10 cellular contexts compared by ENCODE assay signal in genomic region chr5:44332360-44332971, GRCh38. TPM values are rescaled to one million over a fixed set of nuclear protein-coding genes. Genes with fewer than 3 reads are reported as not detected.
DNase-seq lines count a peak whose midpoint lies in the region; ATAC-seq and TF ChIP-seq lines count a peak whose summit lies in the region.
"Had no signal": no experiment of that assay in that cellular context is flagged by ENCODE, and none has a peak within 500 bp of the region (broad histone marks: within the 10 kb centered on the region; RNA-seq: fewer than 3 reads in every experiment).

No MANE protein-coding gene starts in this region.

- no peaks in the 10 kb centered on the region for H3K9me3 ChIP-seq in SK-N-SH
- no peaks in the 10 kb centered on the region for H3K9me3 ChIP-seq in cardiac muscle cell (ENCODE audit: low read depth)

- DNase-seq in Caki2 (ENCODE audit: low read depth): peak; percentile 7
- DNase-seq in LHCN-M2 (ENCODE audit: low read depth): peak; percentile 45
- peak; percentile 8 for DNase-seq in SK-N-SH
- peak; percentile 67 to 71 for DNase-seq in cardiac muscle cell (ENCODE audit: low read depth in 1 of 2, low spot score in 1 of 2)
- DNase-seq in superior temporal gyrus (ENCODE audit: extremely low spot score): peak; percentile 62
- DNase-seq in NCI-H345 treated with DMSO at 0.1 percent for 48 hours (lab: John Stamatoyannopoulos, UW; ENCODE audit: unreplicated experiment): no peak
- no peak for DNase-seq in activated CD8-positive, alpha-beta memory T cell treated with anti-CD3 and anti-CD28 coated beads for 24 hours
- DNase-seq: naive B cell had no signal

- H3K27me3 ChIP-seq in SK-N-SH (ENCODE audit: insufficient read depth): no peaks in the 10 kb centered on the region
- no peaks in the 10 kb centered on the region for H3K27me3 ChIP-seq in cardiac muscle cell

- H3K4me3 ChIP-seq in SK-N-SH (ENCODE audit: low read depth in 2 of 2, low read length in 1 of 2) (no peak overlapping the region), cardiac muscle cell (no peak overlapping the region)

- H3K27ac ChIP-seq in SK-N-SH (ENCODE audit: low read depth in 2 of 2, low read length in 1 of 2) (no peak overlapping the region), cardiac muscle cell (no peak overlapping the region)

- 2% methylated on average over 3 of the region's 3 CpGs for WGBS in SK-N-SH (ENCODE audit: low lambda C conversion rate)

- ATAC-seq in GM21528 (IDR thresholded peaks at IDR 0.05; ENCODE audit: low FRiP score, unreplicated experiment): peak; percentile 67

- no peak for TF ChIP-seq EP300 in SK-N-SH (IDR thresholded peaks at IDR 0.05; ENCODE audit: borderline replicate concordance in 1 of 2, low read depth in 1 of 2, low read length in 1 of 2)

- H3K79me2 ChIP-seq in SK-N-SH (ENCODE audit: insufficient read depth): no peaks in the 10 kb centered on the region

- in situ Hi-C loops in Caki2 (cut with HindIII; ENCODE audit: low pct_unique_long_range_greater_than_20kb, low sequenced_read_pairs): no loop called here

- POLR2A ChIA-PET in SK-N-SH (lab: Yijun Ruan, JAX): no interaction called here

- TF ChIP-seq CTCF in SK-N-SH (IDR thresholded peaks at IDR 0.05) (peak; percentile 77), cardiac muscle cell (IDR thresholded peaks at IDR 0.05; ENCODE audit: low read depth, low read length) (peak; percentile 63)

- H3K4me1 ChIP-seq in SK-N-SH (ENCODE audit: control insufficient read depth in 1 of 2, insufficient read depth in 2 of 2, low read depth in 1 of 2, low read length in 1 of 2): no peaks in the 10 kb centered on the region
- H3K4me1 ChIP-seq in cardiac muscle cell (ENCODE audit: low read depth): peaks cover 26% of the 10 kb centered on the region

- CTCF ChIA-PET in SK-N-SH (lab: Yijun Ruan, JAX): interaction anchor here (0.6 to 3.2 kb wide), 32 partner anchors 8 to 702 kb away, joined by 3 to 15 read pairs (median 4); no protein-coding TSS in a partner anchor

- no peak overlapping the region for H2AFZ ChIP-seq in SK-N-SH (ENCODE audit: low read depth)

- no peaks in the 10 kb centered on the region for H4K20me1 ChIP-seq in SK-N-SH (ENCODE audit: insufficient read depth)

- H3K9me2 ChIP-seq in SK-N-SH: no peaks in the 10 kb centered on the region

- no peaks in the 10 kb centered on the region for H3F3A ChIP-seq in SK-N-SH (replicated peaks; ENCODE audit: insufficient read depth)

- TF ChIP-seq RAD21 in SK-N-SH (IDR thresholded peaks at IDR 0.05; ENCODE audit: low read length): peak; percentile 52

- no peak overlapping the region for H3K9ac ChIP-seq in SK-N-SH

- H3K4me2 ChIP-seq in SK-N-SH: no peak overlapping the region

- H3K36me3 ChIP-seq in SK-N-SH (replicated peaks in 1 of 2; ENCODE audit: control insufficient read depth in 1 of 2, insufficient read depth in 2 of 2, low read length in 1 of 2) (no peaks in the 10 kb centered on the region), cardiac muscle cell (no peaks in the 10 kb centered on the region)

TF ChIP-seq in SK-N-SH, 30 proteins besides CTCF, POLR2A, EP300 and RAD21:
- no peak for TF ChIP-seq RCOR1 (IDR thresholded peaks at IDR 0.05; ENCODE audit: low read length)
- TF ChIP-seq, protein P1, sequence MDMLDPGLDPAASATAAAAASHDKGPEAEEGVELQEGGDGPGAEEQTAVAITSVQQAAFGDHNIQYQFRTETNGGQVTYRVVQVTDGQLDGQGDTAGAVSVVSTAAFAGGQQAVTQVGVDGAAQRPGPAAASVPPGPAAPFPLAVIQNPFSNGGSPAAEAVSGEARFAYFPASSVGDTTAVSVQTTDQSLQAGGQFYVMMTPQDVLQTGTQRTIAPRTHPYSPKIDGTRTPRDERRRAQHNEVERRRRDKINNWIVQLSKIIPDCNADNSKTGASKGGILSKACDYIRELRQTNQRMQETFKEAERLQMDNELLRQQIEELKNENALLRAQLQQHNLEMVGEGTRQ (IDR thresholded peaks at IDR 0.05; ENCODE audit: borderline replicate concordance, low read depth, low read length): no peak
- no peak for TF ChIP-seq GABPA (IDR thresholded peaks at IDR 0.05; ENCODE audit: low read depth)
- TF ChIP-seq SMC3 (IDR thresholded peaks at IDR 0.05; ENCODE audit: low read depth, low read length): peak; percentile 36; the same call in 1 of the 2 replicates

RNA-seq across cellular contexts. Expression of gene FGF10, which starts 56.8 kb away (rescaled TPM):
- total RNA-seq in Caki2 (2014; rRNA removed; shearing (Covaris generic); ENCODE audit: low replicate concordance): not detected in 2 replicates
- 0.46 and 1.3 TPM in 2 replicates for total RNA-seq in LHCN-M2 (2014; rRNA removed)
- polyA plus RNA-seq in LHCN-M2 (2012): 1.2 TPM
- not detected in 2 replicates for polyA plus RNA-seq in SK-N-SH (2012; rRNA removed)
- not detected in 2 replicates for polyA plus RNA-seq in SK-N-SH (2012; cell fraction: cytosol; rRNA removed)
- not detected in 2 replicates for polyA plus RNA-seq in SK-N-SH (2012; cell fraction: nucleus; rRNA removed)
- 34.5 and 60.0 TPM in 2 replicates for total RNA-seq in cardiac muscle cell
- polyA plus RNA-seq in cardiac muscle cell: 43.7 and 68.6 TPM in 2 replicates
- polyA plus RNA-seq: IgD-negative memory B cell had no signal

Comparison
In these comparisons a context has a peak if more than half of its experiments do, and no peak if none do; other contexts are left out.
1. DNase-seq: peak in Caki2 (single experiment), LHCN-M2 (single experiment), SK-N-SH (single experiment), cardiac muscle cell (2 of 2) and superior temporal gyrus (single experiment); none in NCI-H345 treated with DMSO at 0.1 percent for 48 hours (single experiment) and activated CD8-positive, alpha-beta memory T cell treated with anti-CD3 and anti-CD28 coated beads for 24 hours (single experiment).
2. RNA of gene FGF10, which starts 56.8 kb away (total RNA-seq): 34.5 to 60.0 TPM in cardiac muscle cell; 0.46 to 1.3 TPM in LHCN-M2 and not detected in Caki2; every median in the first group is over 10 times any median in the second.